Comparison of ENCODE assay signal across 25 cellular contexts in genomic region chr10:79588800-79589199, GRCh38. TPM values are rescaled to one million over a fixed set of nuclear protein-coding genes. Genes with fewer than 3 reads are reported as not detected.
"Had no signal": no experiment of that assay in that cellular context is flagged by ENCODE, and none has a peak within 500 bp of the region (broad histone marks: within the 10 kb centered on the region; RNA-seq: fewer than 3 reads in every experiment).

No MANE protein-coding gene starts in this region.

- H3K36me3 Mint-ChIP-seq: naive B cell had no signal

- H3K27ac Mint-ChIP-seq: endodermal cell, naive B cell, nephron, progenitor cell of endocrine pancreas had no signal

- H3K27me3 ChIP-seq: pancreas, sigmoid colon had no signal

- ATAC-seq: pancreas had no signal

- H3K9me3 ChIP-seq: pancreas, sigmoid colon, stomach, thoracic aorta, transverse colon had no signal

- DNase-seq: effector CD4-positive, alpha-beta T cell; endodermal cell; erythroblast; foreskin melanocyte; head of caudate nucleus; hypothalamus; kidney glomerular epithelial cell; mesendoderm; naive B cell; occipital lobe; pancreas; sigmoid colon; stimulated activated naive CD4-positive, alpha-beta T cell; stomach; substantia nigra; transverse colon had no signal

- H3K36me3 ChIP-seq: pancreas, sigmoid colon, stomach, thoracic aorta, transverse colon had no signal

- H3K4me3 ChIP-seq: coronary artery, pancreas, sigmoid colon, skin epidermis, stomach, thoracic aorta, transverse colon had no signal

- H3K4me1 Mint-ChIP-seq: endodermal cell, naive B cell had no signal

- H3K27ac ChIP-seq: coronary artery, pancreas, sigmoid colon, skin epidermis, stomach, thoracic aorta, transverse colon had no signal

- H3K4me3 Mint-ChIP-seq: endodermal cell, naive B cell, nephron had no signal

- H3K9me3 Mint-ChIP-seq: nephron had no signal

- H3K4me1 ChIP-seq: pancreas, sigmoid colon, stomach, transverse colon had no signal

RNA-seq across cellular contexts. Expression of gene SFTPA1, which starts 21.9 kb away (rescaled TPM):
- total RNA-seq: chondrocyte, dermis microvascular lymphatic vessel endothelial cell, endodermal cell, endothelial cell of umbilical vein, lung microvascular endothelial cell, progenitor cell of endocrine pancreas, sigmoid colon, thoracic aorta, transverse colon had no signal
- polyA plus RNA-seq: endothelial cell of umbilical vein had no signal

RNA-seq across cellular contexts. Expression of gene SFTPA2, which starts 28.6 kb away (rescaled TPM):
- total RNA-seq: chondrocyte, dermis microvascular lymphatic vessel endothelial cell, endodermal cell, endothelial cell of umbilical vein, lung microvascular endothelial cell, occipital lobe, progenitor cell of endocrine pancreas, sigmoid colon, thoracic aorta had no signal
- polyA plus RNA-seq: endothelial cell of umbilical vein had no signal
